In genomic region chr22:50602338-50602700, GRCh38 we compare ENCODE assay signal across 1 cellular context.
A peak's percentile ranks its signal among the peaks of the same experiment; 100 is the strongest.
TF ChIP-seq lines count a peak whose summit lies in the region.

No MANE protein-coding gene starts in this region.

TF ChIP-seq in H1, 55 proteins besides CTCF, POLR2A, EP300 and RAD21:
- TF ChIP-seq CHD1 (IDR thresholded peaks at IDR 0.05; ENCODE audit: low read depth, low read length) (no peak), SUZ12 (IDR thresholded peaks at IDR 0.05; ENCODE audit: low read length) (peak; percentile 26; the same call in 1 of the 2 replicates)
